In the genomic region with DNA sequence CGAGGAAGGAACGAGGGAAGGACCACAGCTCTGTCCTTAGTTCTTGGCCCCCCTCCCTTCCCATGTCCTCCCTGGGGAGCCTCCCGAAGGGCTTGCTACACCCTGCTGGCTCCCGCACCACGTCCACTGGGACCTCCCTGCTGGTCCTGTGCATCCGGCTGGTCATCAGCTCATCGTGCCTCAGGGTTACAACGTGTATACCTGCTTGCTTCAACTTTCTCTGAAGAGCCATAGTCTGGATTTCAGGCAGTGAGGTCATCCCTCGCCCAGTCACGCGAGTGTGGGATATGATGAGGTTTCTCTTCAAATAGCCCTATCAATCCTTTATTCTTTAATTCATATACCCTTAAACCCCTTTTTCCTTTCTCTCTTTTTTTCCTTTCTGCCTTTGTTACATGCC, we compare ENCODE assay signal across 25 cellular contexts.
"Had no signal": no experiment of that assay in that cellular context is flagged by ENCODE, and none has a peak within 500 bp of the region (broad histone marks: within the 10 kb centered on the region; RNA-seq: fewer than 3 reads in every experiment).

No MANE protein-coding gene starts in this region.

- H3K36me3 ChIP-seq: left ventricle myocardium inferior, neural progenitor cell, ovary, prostate gland, thyroid gland, transverse colon, upper lobe of right lung had no signal

- H3K9me3 Mint-ChIP-seq: mesothelial cell of epicardium; naive B cell; natural killer cell; stimulated activated naive B cell treated with anti-CD40 and anti-IgM and Interleukin-4, amounts not matched to agents 10 μg/mL and 1 μg/mL and 100 μg/mL, for 72 hours; stimulated activated naive CD8-positive, alpha-beta T cell treated with anti-CD3 and anti-CD28 coated beads, Interleukin-15, Interleukin-2, amounts not matched to agents 100 ng/mL and 50 ng/mL, for 24 hours had no signal

- H3K9ac ChIP-seq: neural progenitor cell had no signal

- H3K4me2 ChIP-seq: hepatocyte, neural progenitor cell had no signal

- FAIRE-seq: urothelium cell line had no signal

- H3K36me3 Mint-ChIP-seq: mesothelial cell of epicardium; naive B cell; natural killer cell; neural progenitor cell; stimulated activated naive B cell treated with anti-CD40 and anti-IgM and Interleukin-4, amounts not matched to agents 10 μg/mL and 1 μg/mL and 100 μg/mL, for 72 hours had no signal

- H3K27ac ChIP-seq: hepatocyte, left ventricle myocardium inferior, neural progenitor cell, ovary, prostate gland, thyroid gland, transverse colon, upper lobe of right lung had no signal

- H3K4me3 Mint-ChIP-seq: mesothelial cell of epicardium; naive B cell; natural killer cell; nephron progenitor cell; neural progenitor cell; stimulated activated naive B cell treated with anti-CD40 and anti-IgM and Interleukin-4, amounts not matched to agents 10 μg/mL and 1 μg/mL and 100 μg/mL, for 72 hours; stimulated activated naive CD8-positive, alpha-beta T cell treated with anti-CD3 and anti-CD28 coated beads, Interleukin-15, Interleukin-2, amounts not matched to agents 100 ng/mL and 50 ng/mL, for 24 hours had no signal

- H3K79me2 ChIP-seq: hepatocyte had no signal

- H3K27me3 ChIP-seq: hepatocyte, neural progenitor cell, ovary, thyroid gland, transverse colon, upper lobe of right lung had no signal

- H3K4me3 ChIP-seq: hepatocyte, left ventricle myocardium inferior, lung, neural progenitor cell, ovary, prostate gland, skin epidermis, thyroid gland, transverse colon, upper lobe of right lung had no signal

- ATAC-seq: natural killer cell; sciatic nerve; stimulated activated naive B cell treated with anti-CD40 and anti-IgM and Interleukin-4, amounts not matched to agents 10 μg/mL and 1 μg/mL and 100 μg/mL, for 72 hours had no signal

- H3K4me1 ChIP-seq: left ventricle myocardium inferior, neural progenitor cell, prostate gland, thyroid gland, transverse colon had no signal

- H3K4me1 Mint-ChIP-seq: mesothelial cell of epicardium, natural killer cell had no signal

- DNase-seq: islet precursor cell; left ventricle myocardium inferior; mesendoderm; naive B cell; natural killer cell; nephron progenitor cell; ovary; retina; stimulated activated CD4-positive, alpha-beta T cell treated with anti-CD3 and anti-CD28 coated beads, Interleukin-12 subunit alpha, Interleukin-12 subunit beta, amount 100 ng/mL, for 4 hours; stimulated activated CD4-positive, alpha-beta T cell treated with anti-CD3 and anti-CD28 coated beads, Interleukin-15, amount 100 ng/mL, for 24 hours; stimulated activated CD4-positive, alpha-beta T cell treated with anti-CD3 and anti-CD28 coated beads, Interleukin-2, amount 100 ng/mL, for 24 hours; stimulated activated CD4-positive, alpha-beta T cell treated with anti-CD3 and anti-CD28 coated beads, Interleukin-4, amount 100 ng/mL, for 1 hour; stimulated activated naive B cell treated with anti-CD40 and anti-IgM and Interleukin-4, amounts not matched to agents 10 μg/mL and 1 μg/mL and 100 μg/mL, for 72 hours; transverse colon had no signal

- H3K27ac Mint-ChIP-seq: mesothelial cell of epicardium; natural killer cell; nephron progenitor cell; neural progenitor cell; stimulated activated naive B cell treated with anti-CD40 and anti-IgM and Interleukin-4, amounts not matched to agents 10 μg/mL and 1 μg/mL and 100 μg/mL, for 72 hours; stimulated activated naive CD8-positive, alpha-beta T cell treated with anti-CD3 and anti-CD28 coated beads, Interleukin-15, Interleukin-2, amounts not matched to agents 100 ng/mL and 50 ng/mL, for 24 hours had no signal

- H2AFZ ChIP-seq: hepatocyte, neural progenitor cell had no signal

- H3K9me3 ChIP-seq: left ventricle myocardium inferior, ovary, prostate gland, thyroid gland, transverse colon, upper lobe of right lung had no signal
